Comparison of ENCODE assay signal across 2 cellular contexts in genomic region chr6:56689114-56689513, GRCh38.
TF ChIP-seq lines count a peak whose summit lies in the region.

No MANE protein-coding gene starts in this region.

TF ChIP-seq in HCT116, 20 proteins besides CTCF, POLR2A, EP300 and RAD21:
- TF ChIP-seq EGR1 (IDR thresholded peaks at IDR 0.05; ENCODE audit: low read depth): no peak
- TF ChIP-seq SRF (IDR thresholded peaks at IDR 0.05; ENCODE audit: low read depth): no peak
- TF ChIP-seq POLR2AphosphoS5 (IDR thresholded peaks at IDR 0.05; ENCODE audit: low read depth, low read length): no peak
- no peak for TF ChIP-seq REST (IDR thresholded peaks at IDR 0.05; ENCODE audit: low read depth)
- TF ChIP-seq, protein P1, sequence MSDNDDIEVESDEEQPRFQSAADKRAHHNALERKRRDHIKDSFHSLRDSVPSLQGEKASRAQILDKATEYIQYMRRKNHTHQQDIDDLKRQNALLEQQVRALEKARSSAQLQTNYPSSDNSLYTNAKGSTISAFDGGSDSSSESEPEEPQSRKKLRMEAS (IDR thresholded peaks at IDR 0.05): no peak
- no peak for TF ChIP-seq ATF3 (IDR thresholded peaks at IDR 0.05)
- no peak for TF ChIP-seq ZFX (IDR thresholded peaks at IDR 0.05)
- no peak for TF ChIP-seq TCF7L2 (IDR thresholded peaks at IDR 0.05; ENCODE audit: borderline replicate concordance, extremely low read depth, insufficient read depth, insufficient read length)

TF ChIP-seq in IMR-90, 13 proteins besides CTCF, POLR2A, EP300 and RAD21 (continued from another document):
- TF ChIP-seq RCOR1 (IDR thresholded peaks at IDR 0.05; ENCODE audit: insufficient replicate concordance, low read length) (no peak), BHLHE40 (IDR thresholded peaks at IDR 0.05; ENCODE audit: low read depth, low read length) (no peak), SMC3 (IDR thresholded peaks at IDR 0.05; ENCODE audit: low read depth, low read length) (no peak), MAZ (IDR thresholded peaks at IDR 0.05; ENCODE audit: borderline replicate concordance, low read depth, low read length) (no peak), MXI1 (IDR thresholded peaks at IDR 0.05; ENCODE audit: borderline replicate concordance, low read depth, low read length) (no peak), CEBPB (IDR thresholded peaks at IDR 0.05; ENCODE audit: low read depth, low read length) (no peak), RFX5 (IDR thresholded peaks at IDR 0.05; ENCODE audit: low read depth, low read length) (no peak), FOS (IDR thresholded peaks at IDR 0.05; ENCODE audit: low read depth, low read length) (no peak), CHD1 (IDR thresholded peaks at IDR 0.05; ENCODE audit: low read depth, low read length) (no peak), NFE2L2 (IDR thresholded peaks at IDR 0.05; ENCODE audit: low read depth, low read length) (no peak)
- TF ChIP-seq, protein P2, sequence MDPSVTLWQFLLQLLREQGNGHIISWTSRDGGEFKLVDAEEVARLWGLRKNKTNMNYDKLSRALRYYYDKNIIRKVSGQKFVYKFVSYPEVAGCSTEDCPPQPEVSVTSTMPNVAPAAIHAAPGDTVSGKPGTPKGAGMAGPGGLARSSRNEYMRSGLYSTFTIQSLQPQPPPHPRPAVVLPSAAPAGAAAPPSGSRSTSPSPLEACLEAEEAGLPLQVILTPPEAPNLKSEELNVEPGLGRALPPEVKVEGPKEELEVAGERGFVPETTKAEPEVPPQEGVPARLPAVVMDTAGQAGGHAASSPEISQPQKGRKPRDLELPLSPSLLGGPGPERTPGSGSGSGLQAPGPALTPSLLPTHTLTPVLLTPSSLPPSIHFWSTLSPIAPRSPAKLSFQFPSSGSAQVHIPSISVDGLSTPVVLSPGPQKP (IDR thresholded peaks at IDR 0.05; ENCODE audit: borderline replicate concordance, low read depth, low read length): no peak
- TF ChIP-seq, protein P3, sequence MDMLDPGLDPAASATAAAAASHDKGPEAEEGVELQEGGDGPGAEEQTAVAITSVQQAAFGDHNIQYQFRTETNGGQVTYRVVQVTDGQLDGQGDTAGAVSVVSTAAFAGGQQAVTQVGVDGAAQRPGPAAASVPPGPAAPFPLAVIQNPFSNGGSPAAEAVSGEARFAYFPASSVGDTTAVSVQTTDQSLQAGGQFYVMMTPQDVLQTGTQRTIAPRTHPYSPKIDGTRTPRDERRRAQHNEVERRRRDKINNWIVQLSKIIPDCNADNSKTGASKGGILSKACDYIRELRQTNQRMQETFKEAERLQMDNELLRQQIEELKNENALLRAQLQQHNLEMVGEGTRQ (IDR thresholded peaks at IDR 0.05; ENCODE audit: low read depth, low read length): no peak
